ENCODE assay signal across 2 cellular contexts in genomic region chr2:24206714-24207113, GRCh38.
A peak's percentile ranks its signal among the peaks of the same experiment; 100 is the strongest.
TF ChIP-seq lines count a peak whose summit lies in the region.

No MANE protein-coding gene starts in this region.

TF ChIP-seq in HEK293, 187 proteins besides CTCF, POLR2A, EP300 and RAD21:
- TF ChIP-seq ZNF610 (tag by site-specific recombination; IDR thresholded peaks at IDR 0.05; ENCODE audit: borderline replicate concordance) (no peak), ZBTB48 (tag by site-specific recombination; IDR thresholded peaks at IDR 0.05) (no peak), ZNF132 (tag by site-specific recombination; IDR thresholded peaks at IDR 0.05; ENCODE audit: borderline replicate concordance) (no peak), ZNF580 (tag by site-specific recombination; IDR thresholded peaks at IDR 0.05) (no peak), ZNF274 (IDR thresholded peaks at IDR 0.05; ENCODE audit: low read length) (no peak), ZNF274 (tag by site-specific recombination; IDR thresholded peaks at IDR 0.05; ENCODE audit: borderline replicate concordance) (no peak), HOXD13 (CRISPR knock-in tag; IDR thresholded peaks at IDR 0.05; ENCODE audit: borderline replicate concordance) (no peak), GLI4 (tag by site-specific recombination; IDR thresholded peaks at IDR 0.05) (peak; percentile 88)

TF ChIP-seq in H1, 55 proteins besides CTCF, POLR2A, EP300 and RAD21:
- TF ChIP-seq SP4 (IDR thresholded peaks at IDR 0.05; ENCODE audit: low read length) = no peak
- TF ChIP-seq, protein P1, sequence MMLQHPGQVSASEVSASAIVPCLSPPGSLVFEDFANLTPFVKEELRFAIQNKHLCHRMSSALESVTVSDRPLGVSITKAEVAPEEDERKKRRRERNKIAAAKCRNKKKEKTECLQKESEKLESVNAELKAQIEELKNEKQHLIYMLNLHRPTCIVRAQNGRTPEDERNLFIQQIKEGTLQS (IDR thresholded peaks at IDR 0.05; ENCODE audit: insufficient read depth, low read depth, low read length) = no peak
- no peak for TF ChIP-seq JUN (IDR thresholded peaks at IDR 0.05; ENCODE audit: low read depth, low read length)
- TF ChIP-seq CBX8 (IDR thresholded peaks at IDR 0.05; ENCODE audit: borderline replicate concordance, low read depth, low read length) = no peak
- TF ChIP-seq KDM4A (IDR thresholded peaks at IDR 0.05; ENCODE audit: low read depth, low read length, severe bottlenecking) = no peak
- no peak for TF ChIP-seq TAF1 (IDR thresholded peaks at IDR 0.05; ENCODE audit: low read depth, low read length)
- no peak for TF ChIP-seq POLR2AphosphoS5 (IDR thresholded peaks at IDR 0.05; ENCODE audit: low read depth, low read length)
- TF ChIP-seq ZNF274 (IDR thresholded peaks at IDR 0.05; ENCODE audit: borderline replicate concordance, extremely low read depth, low read length) = no peak
- TF ChIP-seq, protein P2, sequence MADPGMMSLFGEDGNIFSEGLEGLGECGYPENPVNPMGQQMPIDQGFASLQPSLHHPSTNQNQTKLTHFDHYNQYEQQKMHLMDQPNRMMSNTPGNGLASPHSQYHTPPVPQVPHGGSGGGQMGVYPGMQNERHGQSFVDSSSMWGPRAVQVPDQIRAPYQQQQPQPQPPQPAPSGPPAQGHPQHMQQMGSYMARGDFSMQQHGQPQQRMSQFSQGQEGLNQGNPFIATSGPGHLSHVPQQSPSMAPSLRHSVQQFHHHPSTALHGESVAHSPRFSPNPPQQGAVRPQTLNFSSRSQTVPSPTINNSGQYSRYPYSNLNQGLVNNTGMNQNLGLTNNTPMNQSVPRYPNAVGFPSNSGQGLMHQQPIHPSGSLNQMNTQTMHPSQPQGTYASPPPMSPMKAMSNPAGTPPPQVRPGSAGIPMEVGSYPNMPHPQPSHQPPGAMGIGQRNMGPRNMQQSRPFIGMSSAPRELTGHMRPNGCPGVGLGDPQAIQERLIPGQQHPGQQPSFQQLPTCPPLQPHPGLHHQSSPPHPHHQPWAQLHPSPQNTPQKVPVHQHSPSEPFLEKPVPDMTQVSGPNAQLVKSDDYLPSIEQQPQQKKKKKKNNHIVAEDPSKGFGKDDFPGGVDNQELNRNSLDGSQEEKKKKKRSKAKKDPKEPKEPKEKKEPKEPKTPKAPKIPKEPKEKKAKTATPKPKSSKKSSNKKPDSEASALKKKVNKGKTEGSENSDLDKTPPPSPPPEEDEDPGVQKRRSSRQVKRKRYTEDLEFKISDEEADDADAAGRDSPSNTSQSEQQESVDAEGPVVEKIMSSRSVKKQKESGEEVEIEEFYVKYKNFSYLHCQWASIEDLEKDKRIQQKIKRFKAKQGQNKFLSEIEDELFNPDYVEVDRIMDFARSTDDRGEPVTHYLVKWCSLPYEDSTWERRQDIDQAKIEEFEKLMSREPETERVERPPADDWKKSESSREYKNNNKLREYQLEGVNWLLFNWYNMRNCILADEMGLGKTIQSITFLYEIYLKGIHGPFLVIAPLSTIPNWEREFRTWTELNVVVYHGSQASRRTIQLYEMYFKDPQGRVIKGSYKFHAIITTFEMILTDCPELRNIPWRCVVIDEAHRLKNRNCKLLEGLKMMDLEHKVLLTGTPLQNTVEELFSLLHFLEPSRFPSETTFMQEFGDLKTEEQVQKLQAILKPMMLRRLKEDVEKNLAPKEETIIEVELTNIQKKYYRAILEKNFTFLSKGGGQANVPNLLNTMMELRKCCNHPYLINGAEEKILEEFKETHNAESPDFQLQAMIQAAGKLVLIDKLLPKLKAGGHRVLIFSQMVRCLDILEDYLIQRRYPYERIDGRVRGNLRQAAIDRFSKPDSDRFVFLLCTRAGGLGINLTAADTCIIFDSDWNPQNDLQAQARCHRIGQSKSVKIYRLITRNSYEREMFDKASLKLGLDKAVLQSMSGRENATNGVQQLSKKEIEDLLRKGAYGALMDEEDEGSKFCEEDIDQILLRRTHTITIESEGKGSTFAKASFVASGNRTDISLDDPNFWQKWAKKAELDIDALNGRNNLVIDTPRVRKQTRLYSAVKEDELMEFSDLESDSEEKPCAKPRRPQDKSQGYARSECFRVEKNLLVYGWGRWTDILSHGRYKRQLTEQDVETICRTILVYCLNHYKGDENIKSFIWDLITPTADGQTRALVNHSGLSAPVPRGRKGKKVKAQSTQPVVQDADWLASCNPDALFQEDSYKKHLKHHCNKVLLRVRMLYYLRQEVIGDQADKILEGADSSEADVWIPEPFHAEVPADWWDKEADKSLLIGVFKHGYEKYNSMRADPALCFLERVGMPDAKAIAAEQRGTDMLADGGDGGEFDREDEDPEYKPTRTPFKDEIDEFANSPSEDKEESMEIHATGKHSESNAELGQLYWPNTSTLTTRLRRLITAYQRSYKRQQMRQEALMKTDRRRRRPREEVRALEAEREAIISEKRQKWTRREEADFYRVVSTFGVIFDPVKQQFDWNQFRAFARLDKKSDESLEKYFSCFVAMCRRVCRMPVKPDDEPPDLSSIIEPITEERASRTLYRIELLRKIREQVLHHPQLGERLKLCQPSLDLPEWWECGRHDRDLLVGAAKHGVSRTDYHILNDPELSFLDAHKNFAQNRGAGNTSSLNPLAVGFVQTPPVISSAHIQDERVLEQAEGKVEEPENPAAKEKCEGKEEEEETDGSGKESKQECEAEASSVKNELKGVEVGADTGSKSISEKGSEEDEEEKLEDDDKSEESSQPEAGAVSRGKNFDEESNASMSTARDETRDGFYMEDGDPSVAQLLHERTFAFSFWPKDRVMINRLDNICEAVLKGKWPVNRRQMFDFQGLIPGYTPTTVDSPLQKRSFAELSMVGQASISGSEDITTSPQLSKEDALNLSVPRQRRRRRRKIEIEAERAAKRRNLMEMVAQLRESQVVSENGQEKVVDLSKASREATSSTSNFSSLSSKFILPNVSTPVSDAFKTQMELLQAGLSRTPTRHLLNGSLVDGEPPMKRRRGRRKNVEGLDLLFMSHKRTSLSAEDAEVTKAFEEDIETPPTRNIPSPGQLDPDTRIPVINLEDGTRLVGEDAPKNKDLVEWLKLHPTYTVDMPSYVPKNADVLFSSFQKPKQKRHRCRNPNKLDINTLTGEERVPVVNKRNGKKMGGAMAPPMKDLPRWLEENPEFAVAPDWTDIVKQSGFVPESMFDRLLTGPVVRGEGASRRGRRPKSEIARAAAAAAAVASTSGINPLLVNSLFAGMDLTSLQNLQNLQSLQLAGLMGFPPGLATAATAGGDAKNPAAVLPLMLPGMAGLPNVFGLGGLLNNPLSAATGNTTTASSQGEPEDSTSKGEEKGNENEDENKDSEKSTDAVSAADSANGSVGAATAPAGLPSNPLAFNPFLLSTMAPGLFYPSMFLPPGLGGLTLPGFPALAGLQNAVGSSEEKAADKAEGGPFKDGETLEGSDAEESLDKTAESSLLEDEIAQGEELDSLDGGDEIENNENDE (IDR thresholded peaks at IDR 0.05; ENCODE audit: insufficient replicate concordance, low read length) = no peak
- no peak for TF ChIP-seq GTF2F1 (IDR thresholded peaks at IDR 0.05; ENCODE audit: borderline replicate concordance, low read depth, low read length)
- TF ChIP-seq MAFK (IDR thresholded peaks at IDR 0.05; ENCODE audit: low read depth, low read length) = no peak
- no peak for TF ChIP-seq CTBP2 (IDR thresholded peaks at IDR 0.05; ENCODE audit: borderline replicate concordance, insufficient read depth, insufficient read length, low read length)
- TF ChIP-seq RXRA (IDR thresholded peaks at IDR 0.05; ENCODE audit: insufficient read depth, low read depth, low read length) = no peak
- TF ChIP-seq TAF7 (optimal IDR thresholded peaks at IDR 0.05; ENCODE audit: borderline replicate concordance, low read depth, low read length) = no peak
